Comparison of ENCODE assay signal across 8 cellular contexts in genomic region chr6:153263489-153263888, GRCh38.
"Had no signal": no experiment of that assay in that cellular context is flagged by ENCODE, and none has a peak within 500 bp of the region (broad histone marks: within the 10 kb centered on the region; RNA-seq: fewer than 3 reads in every experiment).

No MANE protein-coding gene starts in this region.

- H3K4me1 ChIP-seq: HAP-1 had no signal

- H3K27ac ChIP-seq: HL-60 had no signal

- ATAC-seq: HCT116, K562 had no signal

- H3K4me3 ChIP-seq: HAP-1, K562 had no signal

- DNase-seq: GOT3, H7, HFFc6, IMR-90 had no signal

- H3K9me3 ChIP-seq: HAP-1 had no signal

- FAIRE-seq: K562 had no signal

- H3K36me3 ChIP-seq: HAP-1 had no signal
